23 cellular contexts compared by ENCODE assay signal in the genomic region with DNA sequence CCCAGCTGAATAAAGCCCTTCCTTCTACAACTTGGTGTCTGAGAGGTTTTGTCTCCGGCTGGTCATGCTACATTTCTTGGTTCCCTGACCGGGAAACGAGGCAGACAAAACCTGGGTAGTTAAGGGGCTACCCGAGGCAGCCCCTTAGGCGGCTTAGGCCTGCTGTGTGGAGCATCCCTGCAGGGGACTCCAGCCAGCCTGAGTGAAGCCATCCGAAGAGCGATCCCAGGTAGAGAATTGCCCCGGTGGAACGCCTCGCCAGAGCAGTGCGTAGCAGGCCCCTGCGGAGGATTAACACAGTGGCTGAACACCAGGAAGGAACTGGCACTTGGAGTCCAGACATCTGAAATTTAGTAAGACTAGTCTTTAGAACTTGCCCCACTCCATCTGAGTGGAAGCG. TPM values are rescaled to one million over a fixed set of nuclear protein-coding genes. Genes with fewer than 3 reads are reported as not detected.
"Had no signal": no experiment of that assay in that cellular context is flagged by ENCODE, and none has a peak within 500 bp of the region (broad histone marks: within the 10 kb centered on the region; RNA-seq: fewer than 3 reads in every experiment).

No MANE protein-coding gene starts in this region.

- H3K4me3 ChIP-seq: adrenal gland, breast epithelium, gastroesophageal sphincter, heart left ventricle, mucosa of descending colon, smooth muscle cell, tibial artery had no signal

- H3K36me3 ChIP-seq: adrenal gland, breast epithelium, gastroesophageal sphincter, tibial artery had no signal

- H3K27ac ChIP-seq: adrenal gland, breast epithelium, gastroesophageal sphincter, heart left ventricle, parathyroid adenoma, tibial artery had no signal

- H3K9me3 ChIP-seq: adrenal gland, breast epithelium, gastroesophageal sphincter, heart left ventricle, mucosa of descending colon, tibial artery had no signal

- H3K4me1 ChIP-seq: adrenal gland, breast epithelium, gastroesophageal sphincter, parathyroid adenoma, tibial artery had no signal

- ATAC-seq: esophagus mucosa; gastroesophageal sphincter; heart left ventricle; mucosa of descending colon; sciatic nerve; stimulated activated naive CD8-positive, alpha-beta T cell treated with anti-CD3 and anti-CD28 coated beads, Interleukin-15, Interleukin-2, amounts not matched to agents 100 U/mL and 50 U/mL, for 24 hours had no signal

- H3K27me3 ChIP-seq: adrenal gland, breast epithelium, gastroesophageal sphincter, heart left ventricle, tibial artery had no signal

- DNase-seq: activated CD4-positive, alpha-beta T cell treated with anti-CD3 and anti-CD28 coated beads for 1 hour; activated CD8-positive, alpha-beta memory T cell treated with anti-CD3 and anti-CD28 coated beads for 24 hours; activated CD8-positive, alpha-beta memory T cell treated with anti-CD3 and anti-CD28 coated beads, Interleukin-2, amount 50 U/mL, for 48 hours; activated gamma-delta T cell treated with Interleukin-2 at 50 U/mL for 16 hours; adrenal gland; cerebellar nuclear complex; cortex of kidney; heart left ventricle; mesenchymal stem cell; mucosa of descending colon; naive B cell; stimulated activated naive CD8-positive, alpha-beta T cell treated with anti-CD3 and anti-CD28 coated beads, Interleukin-15, Interleukin-2, amounts not matched to agents 100 U/mL and 50 U/mL, for 24 hours; tibial artery had no signal

RNA-seq across cellular contexts. Expression of gene MYOCOS, which starts 21.2 kb away (rescaled TPM):
- total RNA-seq: adrenal gland, astrocyte, breast epithelium, esophagus mucosa, gastroesophageal sphincter, heart left ventricle, kidney epithelial cell, lower leg skin, mucosa of descending colon, sciatic nerve, smooth muscle cell had no signal

RNA-seq across cellular contexts. Expression of gene MYOC, which starts 51.6 kb away (rescaled TPM):
- total RNA-seq: activated naive CD4-positive, alpha-beta T cell treated with anti-CD3 and anti-CD28 coated beads, Interleukin-2, amount 50 U/mL, for 72 hours; astrocyte; kidney epithelial cell; smooth muscle cell had no signal
